21 cellular contexts compared by ENCODE assay signal in the genomic region with DNA sequence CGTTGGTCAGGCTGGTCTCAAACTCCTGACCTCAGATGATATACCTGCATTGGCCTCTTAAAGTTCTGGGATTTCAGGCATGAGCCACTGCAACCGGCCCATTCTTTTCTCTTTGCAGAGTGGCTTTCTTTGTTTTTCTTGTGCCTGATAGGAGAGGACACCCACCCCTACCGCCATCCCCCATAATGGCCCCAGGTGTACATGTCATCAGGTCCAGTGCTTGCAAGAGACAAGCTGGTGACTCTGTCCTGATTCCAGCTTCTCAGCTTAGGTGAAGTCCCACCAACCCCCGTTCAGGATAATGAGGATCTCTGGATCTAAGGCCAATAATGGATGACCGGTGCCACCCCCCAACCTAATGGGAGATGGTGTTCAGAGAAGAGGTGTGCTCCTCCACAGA.
"Had no signal": no experiment of that assay in that cellular context is flagged by ENCODE, and none has a peak within 500 bp of the region (broad histone marks: within the 10 kb centered on the region; RNA-seq: fewer than 3 reads in every experiment).

No MANE protein-coding gene starts in this region.

- ATAC-seq: left lung; naive thymus-derived CD4-positive, alpha-beta T cell; stimulated activated effector memory CD8-positive, alpha-beta T cell treated with anti-CD3 and anti-CD28 coated beads, Interleukin-12 subunit alpha, Interleukin-12 subunit beta, amount 100 ng/mL, for 72 hours had no signal

- H3K9me3 Mint-ChIP-seq: naive thymus-derived CD4-positive, alpha-beta T cell; stimulated activated effector memory CD8-positive, alpha-beta T cell treated with anti-CD3 and anti-CD28 coated beads, Interleukin-12 subunit alpha, Interleukin-12 subunit beta, amount 100 ng/mL, for 72 hours had no signal

- H3K4me3 ChIP-seq: gastroesophageal sphincter, heart right ventricle, left lung, psoas muscle, skin epidermis, spleen, stomach, thyroid gland, upper lobe of left lung, uterus had no signal

- H3K27ac Mint-ChIP-seq: naive thymus-derived CD4-positive, alpha-beta T cell; stimulated activated effector memory CD8-positive, alpha-beta T cell treated with anti-CD3 and anti-CD28 coated beads, Interleukin-12 subunit alpha, Interleukin-12 subunit beta, amount 100 ng/mL, for 72 hours had no signal

- H3K27me3 ChIP-seq: thyroid gland had no signal

- H3K4me3 Mint-ChIP-seq: stimulated activated effector memory CD8-positive, alpha-beta T cell treated with anti-CD3 and anti-CD28 coated beads, Interleukin-12 subunit alpha, Interleukin-12 subunit beta, amount 100 ng/mL, for 72 hours had no signal

- DNase-seq: cerebellar nuclear complex; cortex of kidney; effector CD4-positive, alpha-beta T cell; hippocampal formation; left lung; midbrain; naive thymus-derived CD4-positive, alpha-beta T cell; spleen; stimulated activated CD4-positive, alpha-beta T cell treated with anti-CD3 and anti-CD28 coated beads, Interleukin-4, amount 100 ng/mL, for 24 hours; stimulated activated naive CD4-positive, alpha-beta T cell treated with Interleukin-2 at 50 U/mL for 16 hours; stomach; upper lobe of left lung; uterus had no signal

- FAIRE-seq: islet of Langerhans had no signal

- H3K9me3 ChIP-seq: gastroesophageal sphincter, heart right ventricle, left lung, psoas muscle, spleen, stomach, thyroid gland, upper lobe of left lung, uterus had no signal

- H3K27ac ChIP-seq: foreskin keratinocyte, heart right ventricle, left lung, psoas muscle, stomach, thyroid gland, upper lobe of left lung, uterus had no signal

- H3K36me3 ChIP-seq: gastroesophageal sphincter, heart right ventricle, left lung, stomach, thyroid gland, upper lobe of left lung, uterus had no signal

- H3K36me3 Mint-ChIP-seq: naive thymus-derived CD4-positive, alpha-beta T cell; stimulated activated effector memory CD8-positive, alpha-beta T cell treated with anti-CD3 and anti-CD28 coated beads, Interleukin-12 subunit alpha, Interleukin-12 subunit beta, amount 100 ng/mL, for 72 hours had no signal

- H3K4me1 ChIP-seq: psoas muscle, uterus had no signal
